In genomic region chr7:91929463-91929862, GRCh38 we compare ENCODE assay signal across 13 cellular contexts. TPM values are rescaled to one million over a fixed set of nuclear protein-coding genes. Genes with fewer than 3 reads are reported as not detected.
DNase-seq lines count a peak whose midpoint lies in the region; ATAC-seq and TF ChIP-seq lines count a peak whose summit lies in the region.
"Had no signal": no experiment of that assay in that cellular context is flagged by ENCODE, and none has a peak within 500 bp of the region (broad histone marks: within the 10 kb centered on the region; RNA-seq: fewer than 3 reads in every experiment).

No MANE protein-coding gene starts in this region.

- TF ChIP-seq EP300 in SK-N-SH (IDR thresholded peaks at IDR 0.05; ENCODE audit: borderline replicate concordance in 1 of 2, low read depth in 1 of 2, low read length in 1 of 2), result no peak

- no peaks in the 10 kb centered on the region for H3K36me3 ChIP-seq in SK-N-SH (replicated peaks in 1 of 2; ENCODE audit: control insufficient read depth in 1 of 2, insufficient read depth in 2 of 2, low read length in 1 of 2)

- H3K9ac ChIP-seq in SK-N-SH, result no peak overlapping the region

- H3K9me2 ChIP-seq in SK-N-SH, result no peaks in the 10 kb centered on the region

- H3K4me3 ChIP-seq in SK-N-SH (ENCODE audit: low read depth in 2 of 2, low read length in 1 of 2), result no peak overlapping the region

- no peak overlapping the region for H2AFZ ChIP-seq in SK-N-SH (ENCODE audit: low read depth)

- CTCF ChIA-PET in SK-N-SH (lab: Yijun Ruan, JAX), result interaction anchor here (1.0 kb wide), 1 partner anchor 49 kb away, joined by 3 read pairs; the partner anchor contains the start of gene MTERF1

- no peaks in the 10 kb centered on the region for H3K4me1 ChIP-seq in SK-N-SH (ENCODE audit: control insufficient read depth in 1 of 2, insufficient read depth in 2 of 2, low read depth in 1 of 2, low read length in 1 of 2)

- H3K27me3 ChIP-seq in SK-N-SH (ENCODE audit: insufficient read depth), result no peaks in the 10 kb centered on the region

- no peaks in the 10 kb centered on the region for H4K20me1 ChIP-seq in SK-N-SH (ENCODE audit: insufficient read depth)

- 73% methylated on average over 3 of the region's 3 CpGs for WGBS in SK-N-SH (ENCODE audit: low lambda C conversion rate)

- no peak overlapping the region for H3K4me2 ChIP-seq in SK-N-SH

- H3F3A ChIP-seq in SK-N-SH (replicated peaks; ENCODE audit: insufficient read depth), result no peaks in the 10 kb centered on the region

- no peak overlapping the region for H3K27ac ChIP-seq in SK-N-SH (ENCODE audit: low read depth in 2 of 2, low read length in 1 of 2)

- ATAC-seq in SK-N-SH treated with all-trans-retinoic acid at 6 μM for 48 hours (0 out of 3 replicates have a peak, but pooled peaks have one; percentile 33), GM21825 (IDR thresholded peaks at IDR 0.05; ENCODE audit: unreplicated experiment) (peak; percentile 69)

- no peaks in the 10 kb centered on the region for H3K9me3 ChIP-seq in SK-N-SH

- DNase-seq in SK-N-SH (no peak), HT-29 (ENCODE audit: low spot score) (peak; percentile 43), kidney tubule cell (ENCODE audit: low spot score) (peak; percentile 49), amygdala (lab: John Stamatoyannopoulos, UW) (no peak), NCI-H1436 (lab: John Stamatoyannopoulos, UW) (no peak), globus pallidus (ENCODE audit: low spot score) (no peak)
- DNase-seq: foreskin fibroblast, GF-D8, HCEC 1CT, mesenchymal stem cell, NCI-H446 treated with DMSO at 0.1 percent for 48 hours had no signal

- no peaks in the 10 kb centered on the region for H3K79me2 ChIP-seq in SK-N-SH (ENCODE audit: insufficient read depth)

- TF ChIP-seq RAD21 in SK-N-SH (IDR thresholded peaks at IDR 0.05; ENCODE audit: low read length), result no peak

- no peak for TF ChIP-seq CTCF in SK-N-SH (IDR thresholded peaks at IDR 0.05)

- POLR2A ChIA-PET in SK-N-SH (lab: Yijun Ruan, JAX), result no interaction called here

TF ChIP-seq in SK-N-SH treated with all-trans-retinoic acid at 6 μM for 48 hours, 23 proteins besides CTCF, POLR2A, EP300 and RAD21:
- TF ChIP-seq, protein P1, sequence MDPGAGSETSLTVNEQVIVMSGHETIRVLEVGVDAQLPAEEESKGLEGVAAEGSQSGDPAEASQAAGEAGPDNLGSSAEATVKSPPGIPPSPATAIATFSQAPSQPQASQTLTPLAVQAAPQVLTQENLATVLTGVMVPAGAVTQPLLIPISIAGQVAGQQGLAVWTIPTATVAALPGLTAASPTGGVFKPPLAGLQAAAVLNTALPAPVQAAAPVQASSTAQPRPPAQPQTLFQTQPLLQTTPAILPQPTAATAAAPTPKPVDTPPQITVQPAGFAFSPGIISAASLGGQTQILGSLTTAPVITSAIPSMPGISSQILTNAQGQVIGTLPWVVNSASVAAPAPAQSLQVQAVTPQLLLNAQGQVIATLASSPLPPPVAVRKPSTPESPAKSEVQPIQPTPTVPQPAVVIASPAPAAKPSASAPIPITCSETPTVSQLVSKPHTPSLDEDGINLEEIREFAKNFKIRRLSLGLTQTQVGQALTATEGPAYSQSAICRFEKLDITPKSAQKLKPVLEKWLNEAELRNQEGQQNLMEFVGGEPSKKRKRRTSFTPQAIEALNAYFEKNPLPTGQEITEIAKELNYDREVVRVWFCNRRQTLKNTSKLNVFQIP (CRISPR knock-in tag; IDR thresholded peaks at IDR 0.05; ENCODE audit: borderline replicate concordance, low read depth), result no peak
- TF ChIP-seq ARNTL (CRISPR knock-in tag; IDR thresholded peaks at IDR 0.05; ENCODE audit: borderline replicate concordance, low read depth) (no peak), CSDC2 (CRISPR knock-in tag; IDR thresholded peaks at IDR 0.05) (no peak), RARB (CRISPR knock-in tag; IDR thresholded peaks at IDR 0.05) (no peak), SNAI2 (CRISPR knock-in tag; IDR thresholded peaks at IDR 0.05) (no peak), ZC3H10 (CRISPR knock-in tag; IDR thresholded peaks at IDR 0.05) (no peak)
- TF ChIP-seq, protein P2, sequence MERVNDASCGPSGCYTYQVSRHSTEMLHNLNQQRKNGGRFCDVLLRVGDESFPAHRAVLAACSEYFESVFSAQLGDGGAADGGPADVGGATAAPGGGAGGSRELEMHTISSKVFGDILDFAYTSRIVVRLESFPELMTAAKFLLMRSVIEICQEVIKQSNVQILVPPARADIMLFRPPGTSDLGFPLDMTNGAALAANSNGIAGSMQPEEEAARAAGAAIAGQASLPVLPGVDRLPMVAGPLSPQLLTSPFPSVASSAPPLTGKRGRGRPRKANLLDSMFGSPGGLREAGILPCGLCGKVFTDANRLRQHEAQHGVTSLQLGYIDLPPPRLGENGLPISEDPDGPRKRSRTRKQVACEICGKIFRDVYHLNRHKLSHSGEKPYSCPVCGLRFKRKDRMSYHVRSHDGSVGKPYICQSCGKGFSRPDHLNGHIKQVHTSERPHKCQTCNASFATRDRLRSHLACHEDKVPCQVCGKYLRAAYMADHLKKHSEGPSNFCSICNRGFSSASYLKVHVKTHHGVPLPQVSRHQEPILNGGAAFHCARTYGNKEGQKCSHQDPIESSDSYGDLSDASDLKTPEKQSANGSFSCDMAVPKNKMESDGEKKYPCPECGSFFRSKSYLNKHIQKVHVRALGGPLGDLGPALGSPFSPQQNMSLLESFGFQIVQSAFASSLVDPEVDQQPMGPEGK (CRISPR knock-in tag; IDR thresholded peaks at IDR 0.05; ENCODE audit: borderline replicate concordance), result no peak

TF ChIP-seq in SK-N-SH, 30 proteins besides CTCF, POLR2A, EP300 and RAD21:
- no peak for TF ChIP-seq RCOR1 (IDR thresholded peaks at IDR 0.05; ENCODE audit: low read length)
- TF ChIP-seq GABPA (IDR thresholded peaks at IDR 0.05; ENCODE audit: low read depth), result no peak
- no peak for TF ChIP-seq CHD2 (IDR thresholded peaks at IDR 0.05; ENCODE audit: low read length, partially characterized antibody)
- no peak for TF ChIP-seq TCF12 (IDR thresholded peaks at IDR 0.05)
- no peak for TF ChIP-seq MXI1 (IDR thresholded peaks at IDR 0.05; ENCODE audit: low read depth, low read length)
- TF ChIP-seq YY1 (IDR thresholded peaks at IDR 0.05; ENCODE audit: low read depth), result no peak
- TF ChIP-seq MAX (IDR thresholded peaks at IDR 0.05; ENCODE audit: low read depth), result no peak
- TF ChIP-seq POLR2AphosphoS5 (IDR thresholded peaks at IDR 0.05; ENCODE audit: low read depth, low read length), result no peak
- no peak for TF ChIP-seq RFX5 (IDR thresholded peaks at IDR 0.05; ENCODE audit: low read length)
- TF ChIP-seq SIN3A (IDR thresholded peaks at IDR 0.05; ENCODE audit: borderline replicate concordance, low read depth, low read length), result no peak
- TF ChIP-seq NRF1 (IDR thresholded peaks at IDR 0.05; ENCODE audit: low read depth, low read length), result no peak
- TF ChIP-seq EZH2phosphoT487 (IDR thresholded peaks at IDR 0.05; ENCODE audit: borderline replicate concordance, low read depth), result no peak
- TF ChIP-seq SMC3 (IDR thresholded peaks at IDR 0.05; ENCODE audit: low read depth, low read length), result no peak
- no peak for TF ChIP-seq FOXJ3 (CRISPR knock-in tag; IDR thresholded peaks at IDR 0.05)
- TF ChIP-seq ZBTB33 (IDR thresholded peaks at IDR 0.05; ENCODE audit: borderline replicate concordance, low read depth), result no peak
- TF ChIP-seq PBX3 (IDR thresholded peaks at IDR 0.05), result no peak
- no peak for TF ChIP-seq TEAD4 (IDR thresholded peaks at IDR 0.05; ENCODE audit: borderline replicate concordance, insufficient read depth)
- no peak for TF ChIP-seq RXRA (IDR thresholded peaks at IDR 0.05; ENCODE audit: borderline replicate concordance, low read depth)
- no peak for TF ChIP-seq JUND (IDR thresholded peaks at IDR 0.05)
- TF ChIP-seq NFIC (IDR thresholded peaks at IDR 0.05; ENCODE audit: borderline replicate concordance), result no peak

RNA-seq across cellular contexts. Expression of gene AKAP9, which starts 11.2 kb away (rescaled TPM):
- 13.1 and 16.7 TPM in 2 replicates for polyA plus RNA-seq in SK-N-SH (2012; rRNA removed)
- polyA plus RNA-seq in SK-N-SH (2012; cell fraction: cytosol; rRNA removed), result 12.5 and 14.0 TPM in 2 replicates
- polyA plus RNA-seq in SK-N-SH (2012; cell fraction: nucleus; rRNA removed), result 22.2 and 52.9 TPM in 2 replicates
- 30.2 and 32.8 TPM in 2 replicates for total RNA-seq in HT-29 (2014; rRNA removed; shearing (Covaris generic))

RNA-seq across cellular contexts. Expression of gene MTERF1, which starts 49.0 kb away (rescaled TPM):
- 6.1 and 12.0 TPM in 2 replicates for polyA plus RNA-seq in SK-N-SH (2012; rRNA removed)
- polyA plus RNA-seq in SK-N-SH (2012; cell fraction: cytosol; rRNA removed), result 11.2 and 13.9 TPM in 2 replicates
- 5.6 and 15.7 TPM in 2 replicates for polyA plus RNA-seq in SK-N-SH (2012; cell fraction: nucleus; rRNA removed)
- 6.3 and 6.8 TPM in 2 replicates for total RNA-seq in HT-29 (2014; rRNA removed; shearing (Covaris generic))

Comparison
In these comparisons a context has a peak if more than half of its experiments do, and no peak if none do; other contexts are left out.
1. DNase-seq: peak in HT-29 (single experiment) and kidney tubule cell (single experiment); none in SK-N-SH (single experiment), amygdala (0 of 56), NCI-H1436 (single experiment) and globus pallidus (single experiment).